ENCODE assay signal across 24 cellular contexts in genomic region chr11:83779876-83780275, GRCh38.
"Had no signal": no experiment of that assay in that cellular context is flagged by ENCODE, and none has a peak within 500 bp of the region (broad histone marks: within the 10 kb centered on the region; RNA-seq: fewer than 3 reads in every experiment).

No MANE protein-coding gene starts in this region.

- H3K9ac ChIP-seq: SK-N-SH had no signal

- H3K9me2 ChIP-seq: SK-N-SH had no signal

- H3K4me3 ChIP-seq: ascending aorta, K562, SJCRH30 had no signal

- H3K9me3 ChIP-seq: ascending aorta, SJCRH30, SK-N-SH had no signal

- H3K27ac ChIP-seq: ascending aorta, SJCRH30 had no signal

- H3K4me1 ChIP-seq: ascending aorta, SJCRH30 had no signal

- FAIRE-seq: K562, TTC549 had no signal

- H3K4me2 ChIP-seq: SK-N-SH had no signal

- DNase-seq: activated CD4-positive, alpha-beta T cell treated with anti-CD3 and anti-CD28 coated beads, Interleukin-2, amount 10 ng/mL, durations not matched to agents 24 days and 14 days; activated CD4-positive, alpha-beta T cell treated with anti-CD3 and anti-CD28 coated beads, Interleukin-2, amount 50 U/mL, for 4 hours; activated CD8-positive, alpha-beta T cell treated with anti-CD3 and anti-CD28 coated beads for 36 hours; activated effector memory CD4-positive, alpha-beta T cell treated with anti-CD3 and anti-CD28 coated beads, Interleukin-2, amount 50 U/mL, for 16 hours; activated naive CD4-positive, alpha-beta T cell; activated naive CD4-positive, alpha-beta T cell treated with anti-CD3 and anti-CD28 coated beads, Interleukin-2, amount 50 U/mL, for 16 hours; activated naive CD8-positive, alpha-beta T cell treated with anti-CD3 and anti-CD28 coated beads for 36 hours; activated T-cell treated with anti-CD3 and anti-CD28 coated beads, Interleukin-2, amount 50 U/mL, for 1 hour; activated T-cell treated with anti-CD3 and anti-CD28 coated beads, Interleukin-2, amount 50 U/mL, for 72 hours; amygdala; NCI-H1105; NCI-H1436 treated with DMSO at 0.1 percent for 48 hours; NCI-H1694 treated with DMSO at 0.1 percent for 48 hours; NCI-H2029; NCI-H345; NCI-H510A; NCI-H526; NCI-H748 treated with DMSO at 0.1 percent for 48 hours; SHP77; SJCRH30; SK-N-SH had no signal

- H3K27me3 ChIP-seq: ascending aorta, SJCRH30 had no signal

- H3K36me3 ChIP-seq: ascending aorta, SJCRH30 had no signal
